In genomic region chr22:23176645-23177027, GRCh38 we compare ENCODE assay signal across 29 cellular contexts. TPM values are rescaled to one million over a fixed set of nuclear protein-coding genes. Genes with fewer than 3 reads are reported as not detected.
DNase-seq lines count a peak whose midpoint lies in the region; ATAC-seq and TF ChIP-seq lines count a peak whose summit lies in the region.
"Had no signal": no experiment of that assay in that cellular context is flagged by ENCODE, and none has a peak within 500 bp of the region (broad histone marks: within the 10 kb centered on the region; RNA-seq: fewer than 3 reads in every experiment).

No MANE protein-coding gene starts in this region.

- CTCF ChIA-PET in activated CD4-positive, alpha-beta T cell treated with anti-CD3 and anti-CD28 coated beads, Interleukin-2, amount 10 ng/mL, durations not matched to agents 7 days and 5 days (lab: Charles Lee), result interaction anchor here (0.6 to 6.7 kb wide), 7 partner anchors 13 to 114 kb away, joined by 3 to 67 read pairs (median 4); no protein-coding TSS in a partner anchor
- CTCF ChIA-PET in Calu3 (lab: Charles Lee), result interaction anchor here (1.1 to 6.0 kb wide), 3 partner anchors 37 to 114 kb away, joined by 5 to 109 read pairs (median 12); no protein-coding TSS in a partner anchor

- peaks cover 34% of the 10 kb centered on the region for H3K4me1 Mint-ChIP-seq in activated CD4-positive, alpha-beta T cell treated with anti-CD3 and anti-CD28 coated beads, Interleukin-2, amount 10 ng/mL, durations not matched to agents 7 days and 5 days
- peaks cover 40% of the 10 kb centered on the region for H3K4me1 Mint-ChIP-seq in Calu3 (ENCODE audit: low read depth, unreplicated experiment)
- peaks cover 21% of the 10 kb centered on the region for H3K4me1 Mint-ChIP-seq in HFFc6 (ENCODE audit: low read depth)

- H3K4me3 Mint-ChIP-seq in activated CD4-positive, alpha-beta T cell treated with anti-CD3 and anti-CD28 coated beads, Interleukin-2, amount 10 ng/mL, durations not matched to agents 7 days and 5 days, result no peak overlapping the region
- H3K4me3 Mint-ChIP-seq in Calu3 (ENCODE audit: low read depth, unreplicated experiment), result no peak overlapping the region
- H3K4me3 Mint-ChIP-seq in HFFc6, result no peak overlapping the region
- H3K4me3 Mint-ChIP-seq: activated CD4-positive, alpha-beta T cell treated with anti-CD3 and anti-CD28 coated beads for 36 hours; nephron; stimulated activated naive B cell treated with anti-CD40 and anti-IgM and Interleukin-4, amounts not matched to agents 10 μg/mL and 1 μg/mL and 100 μg/mL, for 72 hours had no signal

- POLR2A ChIA-PET in activated CD4-positive, alpha-beta T cell treated with anti-CD3 and anti-CD28 coated beads, Interleukin-2, amount 10 ng/mL, durations not matched to agents 7 days and 5 days (lab: Charles Lee), result no interaction called here

- intact Hi-C loops in Calu3 (cut with micrococcal nuclease; ENCODE audit: unreplicated experiment) (no loop called here), lower lobe of right lung (cut with DNase I) (loop anchor here (10.0 kb wide), 1 partner anchor 108 kb away; no protein-coding TSS in a partner anchor)

- no peak for DNase-seq in activated CD4-positive, alpha-beta T cell treated with anti-CD3 and anti-CD28 coated beads, Interleukin-2, amount 10 ng/mL, durations not matched to agents 7 days and 5 days
- no peak for DNase-seq in activated CD4-positive, alpha-beta T cell treated with anti-CD3 and anti-CD28 coated beads for 1 hour
- DNase-seq in Calu3, result no peak
- peak; percentile 72 for DNase-seq in UCSD-AML1 (lab: John Stamatoyannopoulos, UW; ENCODE audit: unreplicated experiment)
- DNase-seq in lower lobe of right lung, result no peak
- no peak for DNase-seq in SIG-M5 (lab: John Stamatoyannopoulos, UW)
- no peak for DNase-seq in HFFc6
- no peak for DNase-seq in NCI-H748 treated with DMSO at 0.1 percent for 48 hours (lab: John Stamatoyannopoulos, UW)
- DNase-seq: 8988T; activated CD4-positive, alpha-beta T cell treated with anti-CD3 and anti-CD28 coated beads for 36 hours; activated naive CD4-positive, alpha-beta T cell treated with Interleukin-2 at 50 U/mL for 16 hours; activated T-cell treated with anti-CD3 and anti-CD28 coated beads, Interleukin-2, amount 50 U/mL, for 48 hours; amygdala; kidney glomerular epithelial cell; NCI-H1105 treated with DMSO at 0.1 percent for 48 hours; NCI-H187 treated with DMSO at 0.1 percent for 48 hours; PC-3; SK-N-SH; stimulated activated naive B cell treated with anti-CD40 and anti-IgM and Interleukin-4, amounts not matched to agents 10 μg/mL and 1 μg/mL and 100 μg/mL, for 72 hours; uterus had no signal

- peak overlapping the region; percentile 31 for H3K27ac ChIP-seq in lower lobe of right lung
- H3K27ac ChIP-seq: hepatocyte, pancreas, uterus had no signal

- H3K27ac Mint-ChIP-seq in activated CD4-positive, alpha-beta T cell treated with anti-CD3 and anti-CD28 coated beads, Interleukin-2, amount 10 ng/mL, durations not matched to agents 7 days and 5 days, result peak overlapping the region; percentile 54
- peak overlapping the region; percentile 68 for H3K27ac Mint-ChIP-seq in Calu3 (ENCODE audit: unreplicated experiment)
- no peak overlapping the region for H3K27ac Mint-ChIP-seq in HFFc6
- H3K27ac Mint-ChIP-seq: activated CD4-positive, alpha-beta T cell treated with anti-CD3 and anti-CD28 coated beads for 36 hours; nephron; stimulated activated naive B cell treated with anti-CD40 and anti-IgM and Interleukin-4, amounts not matched to agents 10 μg/mL and 1 μg/mL and 100 μg/mL, for 72 hours had no signal

- peaks cover 8% of the 10 kb centered on the region for H3K9me3 ChIP-seq in lower lobe of right lung
- H3K9me3 ChIP-seq: pancreas, SK-N-SH, uterus had no signal

- H3K4me3 ChIP-seq in lower lobe of right lung, result no peak overlapping the region
- H3K4me3 ChIP-seq: hepatocyte, pancreas, uterus had no signal

- no peaks in the 10 kb centered on the region for H3K27me3 Mint-ChIP-seq in activated CD4-positive, alpha-beta T cell treated with anti-CD3 and anti-CD28 coated beads, Interleukin-2, amount 10 ng/mL, durations not matched to agents 7 days and 5 days
- H3K27me3 Mint-ChIP-seq in Calu3 (ENCODE audit: unreplicated experiment), result no peaks in the 10 kb centered on the region
- H3K27me3 Mint-ChIP-seq in HFFc6 (ENCODE audit: insufficient read depth), result peaks cover 7% of the 10 kb centered on the region
- H3K27me3 Mint-ChIP-seq: activated CD4-positive, alpha-beta T cell treated with anti-CD3 and anti-CD28 coated beads for 36 hours; stimulated activated naive B cell treated with anti-CD40 and anti-IgM and Interleukin-4, amounts not matched to agents 10 μg/mL and 1 μg/mL and 100 μg/mL, for 72 hours had no signal

- peaks cover 9% of the 10 kb centered on the region for H3K36me3 Mint-ChIP-seq in activated CD4-positive, alpha-beta T cell treated with anti-CD3 and anti-CD28 coated beads, Interleukin-2, amount 10 ng/mL, durations not matched to agents 7 days and 5 days (ENCODE audit: low read depth)
- peaks cover 37% of the 10 kb centered on the region for H3K36me3 Mint-ChIP-seq in Calu3 (ENCODE audit: insufficient read depth, unreplicated experiment)
- H3K36me3 Mint-ChIP-seq in HFFc6 (ENCODE audit: low read depth), result peaks cover 8% of the 10 kb centered on the region; the same call in 1 of the 2 replicates

- no peaks in the 10 kb centered on the region for H3K27me3 ChIP-seq in lower lobe of right lung (ENCODE audit: low read depth)
- H3K27me3 ChIP-seq: hepatocyte, pancreas, uterus had no signal

- no TSS peak for BruUV-seq in Calu3 (replicated peaks; lab: Mats Ljungman, UMichigan)

- peaks cover 21% of the 10 kb centered on the region for H3K4me1 ChIP-seq in lower lobe of right lung

- peaks cover 15% of the 10 kb centered on the region for H3K9me3 Mint-ChIP-seq in activated CD4-positive, alpha-beta T cell treated with anti-CD3 and anti-CD28 coated beads, Interleukin-2, amount 10 ng/mL, durations not matched to agents 7 days and 5 days
- no peaks in the 10 kb centered on the region for H3K9me3 Mint-ChIP-seq in Calu3 (ENCODE audit: low read depth, unreplicated experiment)
- H3K9me3 Mint-ChIP-seq in HFFc6, result no peaks in the 10 kb centered on the region; the same call in 1 of the 2 replicates

- H3K36me3 ChIP-seq in lower lobe of right lung, result no peaks in the 10 kb centered on the region
- H3K36me3 ChIP-seq: pancreas, uterus had no signal

- no peak for ATAC-seq in lower lobe of right lung
- ATAC-seq: activated CD4-positive, alpha-beta T cell treated with anti-CD3 and anti-CD28 coated beads for 36 hours; PC-3 had no signal

- no peak for TF ChIP-seq CTCF in Calu3 (IDR thresholded peaks at IDR 0.05; ENCODE audit: unreplicated experiment)
- TF ChIP-seq CTCF in lower lobe of right lung (IDR thresholded peaks at IDR 0.05), result no peak
- no peak for TF ChIP-seq CTCF in HFFc6 (IDR thresholded peaks at IDR 0.05)

RNA-seq across cellular contexts. Expression of gene BCR, which starts 3.7 kb away (rescaled TPM):
- total RNA-seq in activated CD4-positive, alpha-beta T cell treated with anti-CD3 and anti-CD28 coated beads, Interleukin-2, amount 10 ng/mL, durations not matched to agents 7 days and 5 days, result 10 to 100 TPM; 45.6 to 48.1 TPM
- total RNA-seq in Calu3 (2022), result 83.6 and 91.0 TPM in 2 replicates
- total RNA-seq in lower lobe of right lung, result 57.2 TPM
- 10 to 100 TPM; 28.0 to 41.3 (median 31.3) TPM for total RNA-seq in HFFc6 (2021; fragmentation: NEBNext Ultra II Directional; extraction: Animal tissue kit (Norgen Biotek cat#: 25700))

RNA-seq across cellular contexts. Expression of gene RAB36, which starts 31.4 kb away (rescaled TPM):
- under 1 TPM; 0.27 to 0.31 TPM for total RNA-seq in activated CD4-positive, alpha-beta T cell treated with anti-CD3 and anti-CD28 coated beads, Interleukin-2, amount 10 ng/mL, durations not matched to agents 7 days and 5 days
- 2.1 and 2.6 TPM in 2 replicates for total RNA-seq in Calu3 (2022)
- total RNA-seq in lower lobe of right lung, result 9.6 TPM
- total RNA-seq in HFFc6 (2021; fragmentation: NEBNext Ultra II Directional; extraction: Animal tissue kit (Norgen Biotek cat#: 25700)), result 1 to 10 TPM; 5.4 to 7.1 (median 6.3) TPM
- total RNA-seq: mononuclear cell; T-helper 2 cell treated with Interferon-gamma antibody and Interleukin-4, amounts not matched to agents 100 ng/mL and 5 ng/mL, for 36 hours had no signal

RNA-seq across cellular contexts. Expression of gene RSPH14, which starts 34.8 kb away (rescaled TPM):
- under 1 TPM in 1 of 2 experiments, not detected in 1; 0.47 TPM for total RNA-seq in activated CD4-positive, alpha-beta T cell treated with anti-CD3 and anti-CD28 coated beads, Interleukin-2, amount 10 ng/mL, durations not matched to agents 7 days and 5 days
- not detected in 2 replicates for total RNA-seq in Calu3 (2022)
- total RNA-seq in lower lobe of right lung, result 2.0 TPM
- total RNA-seq in HFFc6 (2021; fragmentation: NEBNext Ultra II Directional; extraction: Animal tissue kit (Norgen Biotek cat#: 25700)), result not detected
- total RNA-seq: endothelial cell of umbilical vein; hepatocyte; HT1080; MCF 10A; mononuclear cell; NCI-H460; T-helper 2 cell treated with Interferon-gamma antibody and Interleukin-4, amounts not matched to agents 100 ng/mL and 5 ng/mL, for 36 hours had no signal
